7 cellular contexts compared by ENCODE assay signal in genomic region chr16:88150456-88151140, GRCh38.
A peak's percentile ranks its signal among the peaks of the same experiment; 100 is the strongest.
DNase-seq lines count a peak whose midpoint lies in the region; ATAC-seq and TF ChIP-seq lines count a peak whose summit lies in the region.
"Not testable (repeated sequence)": the region's sequence is repeated elsewhere in the genome, so short reads cannot be mapped to it uniquely, and the experiment has no call there.

No MANE protein-coding gene starts in this region.

- not testable (repeated sequence) for H3K27me3 ChIP-seq in HCT116 (ENCODE audit: insufficient read depth, low read length); Peyer's patch; sigmoid colon; transverse colon

- 46 to 56% methylated on average over 27 of the region's 27 CpGs for WGBS in sigmoid colon, 2 donors
- 44% methylated on average over 27 of the region's 27 CpGs; no CpG with 5 or more reads in 1 of the 2 donors for WGBS in transverse colon (ENCODE audit: low coverage in 1 of 2), 2 donors

- H3K9me3 Mint-ChIP-seq in dendritic cell treated with granulocyte-macrophage colony-stimulating factor and Interleukin-4, amounts not matched to agents 40 ng/mL and 50 ng/mL, for 4 days: not testable (repeated sequence)

- H3K27me3 Mint-ChIP-seq in dendritic cell treated with granulocyte-macrophage colony-stimulating factor and Interleukin-4, amounts not matched to agents 40 ng/mL and 50 ng/mL, for 4 days: peaks cover 78% of the 10 kb centered on the region

- H3K4me1 ChIP-seq in HCT116 (ENCODE audit: control insufficient read depth in 1 of 2, insufficient read depth in 2 of 2, low read length in 2 of 2): peaks cover 0 to 26% of the 10 kb centered on the region in 2 experiments; a peak in 2 of 4 replicates
- not testable (repeated sequence) for H3K4me1 ChIP-seq in Peyer's patch; mucosa of descending colon (ENCODE audit: low read depth); sigmoid colon; transverse colon

- H2AFZ ChIP-seq in HCT116 (ENCODE audit: low read depth, low read length, poor library complexity, severe bottlenecking): peak overlapping the region; percentile 56

- in situ Hi-C loops in transverse colon (cut with MboI; ENCODE audit: low pct_ligation_motif_present in 1 of 4, low pct_unique_long_range_greater_than_20kb in 1 of 4, low sequenced_read_pairs in 3 of 4): not testable (repeated sequence)

- H4K20me1 ChIP-seq in HCT116 (ENCODE audit: insufficient read depth): not testable (repeated sequence)

- CTCF ChIA-PET in HCT116 (lab: Charles Lee): not testable (repeated sequence)

- not testable (repeated sequence) for BruUV-seq in HCT116 (replicated peaks; lab: Mats Ljungman, UMichigan)

- not testable (repeated sequence) for H3K27ac Mint-ChIP-seq in dendritic cell treated with granulocyte-macrophage colony-stimulating factor and Interleukin-4, amounts not matched to agents 40 ng/mL and 50 ng/mL, for 4 days

- not testable (repeated sequence) for H3K36me3 ChIP-seq in HCT116 (ENCODE audit: control insufficient read depth in 1 of 2, insufficient read depth in 2 of 2, low read length in 2 of 2); Peyer's patch; mucosa of descending colon (ENCODE audit: low read depth); sigmoid colon; transverse colon

- TF ChIP-seq RAD21 in HCT116 (IDR thresholded peaks at IDR 0.05; ENCODE audit: low read depth): not testable (repeated sequence)

- DNase-seq in HCT116 (ENCODE audit: low read depth, low spot score): peak; percentile 15
- peak in 2 of 3 donors; percentile 71 for DNase-seq in Peyer's patch
- DNase-seq in left lobe of liver (ENCODE audit: low spot score): not testable (repeated sequence)
- peak in 2 of 3 donors; percentile 26 to 52 for DNase-seq in mucosa of descending colon
- peak; percentile 60 for DNase-seq in sigmoid colon
- peak; percentile 56 for DNase-seq in transverse colon

- peak overlapping the region; percentile 22; the same call in 1 of the 2 replicates for H3K27ac ChIP-seq in HCT116 (ENCODE audit: low read depth, low read length)
- H3K27ac ChIP-seq in Peyer's patch, sigmoid colon, transverse colon: not testable (repeated sequence)

- peak; percentile 41 for ATAC-seq in HCT116
- peak; percentile 15 for ATAC-seq in left lobe of liver
- ATAC-seq in mucosa of descending colon: peak; percentile 60

- not testable (repeated sequence) for H3K9me2 ChIP-seq in HCT116 (ENCODE audit: insufficient read depth)

- not testable (repeated sequence) for H3K79me2 ChIP-seq in HCT116 (ENCODE audit: insufficient read depth, low read length)

- not testable (repeated sequence) for TF ChIP-seq POLR2A in HCT116 (IDR thresholded peaks at IDR 0.05; ENCODE audit: borderline replicate concordance, extremely low read depth, insufficient read depth, insufficient read length); Peyer's patch (IDR thresholded peaks at IDR 0.05); sigmoid colon (IDR thresholded peaks at IDR 0.05); transverse colon (IDR thresholded peaks at IDR 0.05)

- H3K9ac ChIP-seq in HCT116 (ENCODE audit: low read length): peak overlapping the region; percentile 6; the same call in 1 of the 2 replicates

- H3K4me3 ChIP-seq in HCT116 (replicated peaks in 1 of 2; ENCODE audit: low read depth in 1 of 2, low read length in 2 of 2) (peak overlapping the region in 1 of 2 experiments; percentile 13; a peak in 1 of 4 replicates), Peyer's patch (peak overlapping the region in 1 of 4 donors; percentile 11)
- H3K4me3 ChIP-seq in mucosa of descending colon, sigmoid colon, transverse colon: not testable (repeated sequence)

- not testable (repeated sequence) for TF ChIP-seq EP300 in sigmoid colon (IDR thresholded peaks at IDR 0.05); transverse colon (IDR thresholded peaks at IDR 0.05; ENCODE audit: low read depth)

- POLR2A ChIA-PET in HCT116 (lab: Charles Lee): not testable (repeated sequence)

- not testable (repeated sequence) for H3K9me3 ChIP-seq in HCT116 (ENCODE audit: control insufficient read depth in 1 of 2, insufficient read depth in 1 of 2, low read depth in 1 of 2, low read length in 2 of 2); Peyer's patch; mucosa of descending colon; sigmoid colon; transverse colon

- intact Hi-C loops in HCT116 (cut with micrococcal nuclease); dendritic cell treated with granulocyte-macrophage colony-stimulating factor and Interleukin-4, amounts not matched to agents 40 ng/mL and 50 ng/mL, for 4 days (cut with micrococcal nuclease); mucosa of descending colon (cut with DNase I, micrococcal nuclease); sigmoid colon (cut with DNase I); transverse colon (cut with DNase I; ENCODE audit: low total_unique reads): not testable (repeated sequence)

- peak overlapping the region; percentile 62 for H3K4me2 ChIP-seq in HCT116 (ENCODE audit: low read length)

- peak overlapping the region; percentile 54 for H3K4me3 Mint-ChIP-seq in dendritic cell treated with granulocyte-macrophage colony-stimulating factor and Interleukin-4, amounts not matched to agents 40 ng/mL and 50 ng/mL, for 4 days

- not testable (repeated sequence) for H3K36me3 Mint-ChIP-seq in dendritic cell treated with granulocyte-macrophage colony-stimulating factor and Interleukin-4, amounts not matched to agents 40 ng/mL and 50 ng/mL, for 4 days (ENCODE audit: low read depth)

- TF ChIP-seq CTCF in HCT116 (IDR thresholded peaks at IDR 0.05 in 2 of 3, conservative IDR thresholded peaks at IDR 0.05 in 1 of 3; ENCODE audit: borderline replicate concordance in 1 of 3, insufficient read depth in 1 of 3, low read depth in 2 of 3, low read length in 2 of 3); Peyer's patch (IDR thresholded peaks at IDR 0.05); mucosa of descending colon (IDR thresholded peaks at IDR 0.05); sigmoid colon (IDR thresholded peaks at IDR 0.05); transverse colon (IDR thresholded peaks at IDR 0.05): not testable (repeated sequence)

- H3K4me1 Mint-ChIP-seq in dendritic cell treated with granulocyte-macrophage colony-stimulating factor and Interleukin-4, amounts not matched to agents 40 ng/mL and 50 ng/mL, for 4 days (ENCODE audit: low read depth): not testable (repeated sequence)

- RAD21 ChIA-PET in HCT116 (lab: Charles Lee; ENCODE audit: low non-redundant PET in 1 of 2, low total read pairs in 2 of 2, uncharacterized antibody in 2 of 2, unreplicated experiment in 2 of 2): not testable (repeated sequence)

TF ChIP-seq in HCT116, 20 proteins besides CTCF, POLR2A, EP300 and RAD21:
- peak; percentile 54 for TF ChIP-seq TCF7L2 (IDR thresholded peaks at IDR 0.05; ENCODE audit: borderline replicate concordance, extremely low read depth, insufficient read depth, insufficient read length)
